In the genomic region with DNA sequence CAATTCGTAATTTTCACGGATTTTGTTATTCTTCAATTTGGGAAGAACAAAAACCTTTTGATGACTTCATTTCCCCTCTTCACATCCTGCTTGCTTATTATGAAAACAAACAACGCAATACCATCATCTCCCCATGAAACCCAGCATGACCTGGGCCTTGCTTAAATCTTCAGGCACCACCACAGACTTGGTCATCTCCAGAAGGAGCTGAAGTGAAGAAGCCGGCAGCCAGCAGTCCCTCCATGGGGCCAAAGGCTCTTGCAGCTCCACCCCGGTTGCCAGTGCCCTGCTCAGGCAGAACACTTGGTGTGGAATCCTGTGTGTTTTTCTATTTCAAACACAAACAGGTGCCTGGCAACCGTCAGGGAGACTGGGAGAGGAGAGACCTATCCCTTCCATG, we compare ENCODE assay signal across 18 cellular contexts.
A peak's percentile ranks its signal among the peaks of the same experiment; 100 is the strongest.
DNase-seq lines count a peak whose midpoint lies in the region; ATAC-seq and TF ChIP-seq lines count a peak whose summit lies in the region.
"Had no signal": no experiment of that assay in that cellular context is flagged by ENCODE, and none has a peak within 500 bp of the region (broad histone marks: within the 10 kb centered on the region; RNA-seq: fewer than 3 reads in every experiment).

No MANE protein-coding gene starts in this region.

- H3K36me3 ChIP-seq in SK-N-MC (ENCODE audit: insufficient read depth, low read length) = no peaks in the 10 kb centered on the region
- no peaks in the 10 kb centered on the region for H3K36me3 ChIP-seq in gastrocnemius medialis
- H3K36me3 ChIP-seq: transverse colon had no signal

- no peaks in the 10 kb centered on the region for H3K9me3 Mint-ChIP-seq in nephron progenitor cell
- H3K9me3 Mint-ChIP-seq: activated B cell treated with CpG ODN at 0.5 μM for 24 hours; activated T-helper 1 cell treated with anti-CD3 and anti-CD28 coated beads, Interleukin-12 subunit alpha, Interleukin-12 subunit beta, Interleukin-2, Interleukin-4 antibody, amounts not matched to agents 30 ng/mL and 10 ng/mL and 1 ng/mL, durations not matched to agents 14 hours and 24 hours and 36 hours; neural crest cell; T-helper 1 cell treated with Interleukin-12 subunit alpha and Interleukin-12 subunit beta and Interleukin-4 antibody, amounts not matched to agents 30 μg/mL and 1 μg/mL, for 36 hours had no signal

- TF ChIP-seq CTCF in gastrocnemius medialis (IDR thresholded peaks at IDR 0.05 in 4 of 5, conservative IDR thresholded peaks at IDR 0.05 in 1 of 5) (no peak), nephron progenitor cell (IDR thresholded peaks at IDR 0.05) (no peak)

- intact Hi-C loops in gastrocnemius medialis (cut with DNase I; ENCODE audit: low total_unique reads) = no loop called here

- H3K4me3 Mint-ChIP-seq in nephron progenitor cell = no peak overlapping the region
- H3K4me3 Mint-ChIP-seq: activated B cell treated with CpG ODN at 0.5 μM for 24 hours; activated T-helper 1 cell treated with anti-CD3 and anti-CD28 coated beads, Interleukin-12 subunit alpha, Interleukin-12 subunit beta, Interleukin-2, Interleukin-4 antibody, amounts not matched to agents 30 ng/mL and 10 ng/mL and 1 ng/mL, durations not matched to agents 14 hours and 24 hours and 36 hours; neural crest cell; T-helper 1 cell treated with Interleukin-12 subunit alpha and Interleukin-12 subunit beta and Interleukin-4 antibody, amounts not matched to agents 30 μg/mL and 1 μg/mL, for 36 hours had no signal

- in situ Hi-C loops in gastrocnemius medialis (cut with MboI; ENCODE audit: low sequenced_read_pairs in 4 of 4) = loop anchor here in 1 of 4 donors (25.0 kb wide), 1 partner anchor 172 kb away; no protein-coding TSS in a partner anchor

- H3K36me3 Mint-ChIP-seq in nephron progenitor cell (ENCODE audit: low read depth) = no peaks in the 10 kb centered on the region

- H3K27ac ChIP-seq in SK-N-MC = peak overlapping the region; percentile 94
- H3K27ac ChIP-seq in gastrocnemius medialis = peak overlapping the region in 3 of 4 donors; percentile 41 to 52 (median 50)
- H3K27ac ChIP-seq: transverse colon had no signal

- no peaks in the 10 kb centered on the region for H3K4me1 ChIP-seq in gastrocnemius medialis
- H3K4me1 ChIP-seq: transverse colon had no signal

- H3K4me3 ChIP-seq in SK-N-MC (no peak overlapping the region), gastrocnemius medialis (no peak overlapping the region)
- H3K4me3 ChIP-seq: transverse colon had no signal

- no peak overlapping the region for H3K27ac Mint-ChIP-seq in nephron progenitor cell
- H3K27ac Mint-ChIP-seq: activated B cell treated with CpG ODN at 0.5 μM for 24 hours; activated T-helper 1 cell treated with anti-CD3 and anti-CD28 coated beads, Interleukin-12 subunit alpha, Interleukin-12 subunit beta, Interleukin-2, Interleukin-4 antibody, amounts not matched to agents 30 ng/mL and 10 ng/mL and 1 ng/mL, durations not matched to agents 14 hours and 24 hours and 36 hours; T-helper 1 cell treated with Interleukin-12 subunit alpha and Interleukin-12 subunit beta and Interleukin-4 antibody, amounts not matched to agents 30 μg/mL and 1 μg/mL, for 36 hours had no signal

- H3K9me3 ChIP-seq in SK-N-MC (ENCODE audit: low read depth, low read length) (no peaks in the 10 kb centered on the region), gastrocnemius medialis (no peaks in the 10 kb centered on the region)
- H3K9me3 ChIP-seq: transverse colon had no signal

- H3K27me3 Mint-ChIP-seq in nephron progenitor cell (ENCODE audit: low read depth, poor library complexity) = peaks cover 53% of the 10 kb centered on the region
- H3K27me3 Mint-ChIP-seq: activated B cell treated with CpG ODN at 0.5 μM for 24 hours had no signal

- no peaks in the 10 kb centered on the region for H3K4me1 Mint-ChIP-seq in nephron progenitor cell
- H3K4me1 Mint-ChIP-seq: activated B cell treated with CpG ODN at 0.5 μM for 24 hours, neural crest cell had no signal

- ATAC-seq in gastrocnemius medialis (no peak), HG03139 (IDR thresholded peaks at IDR 0.05; ENCODE audit: unreplicated experiment) (no peak), HG03520 (IDR thresholded peaks at IDR 0.05; ENCODE audit: unreplicated experiment) (no peak)

- H3K9ac ChIP-seq in SK-N-MC (ENCODE audit: insufficient read length) = no peak overlapping the region

- DNase-seq in GOT3 (lab: John Stamatoyannopoulos, UW) (peak; percentile 25), SK-N-MC (ENCODE audit: low read depth, low spot score) (no peak), fibroblast of gingiva (ENCODE audit: low read depth) (peak; percentile 74), gastrocnemius medialis (no peak), nephron progenitor cell (no peak)
- DNase-seq: activated B cell treated with CpG ODN at 0.5 μM for 24 hours; DMS153; islet precursor cell; mesendoderm; NCI-H1436 treated with DMSO at 0.1 percent for 48 hours; NK-92 treated with Interleukin-12 subunit alpha and Interleukin-12 subunit beta, amount 100 ng/mL, for 24 hours; stimulated activated naive CD4-positive, alpha-beta T cell treated with Interleukin-2 at 50 U/mL for 16 hours; transverse colon had no signal

- TF ChIP-seq POLR2A in gastrocnemius medialis (IDR thresholded peaks at IDR 0.05) = no peak

- H3K27me3 ChIP-seq in gastrocnemius medialis = peaks cover 0 to 6% (median 0%) of the 10 kb centered on the region in 3 donors

Comparison
In these comparisons a context has a peak if more than half of its experiments do, and no peak if none do; other contexts are left out.
1. DNase-seq: peak in GOT3 (single experiment) and fibroblast of gingiva (single experiment); none in SK-N-MC (single experiment), gastrocnemius medialis (0 of 2) and nephron progenitor cell (single experiment).